18 cellular contexts compared by ENCODE assay signal in genomic region chr16:23975293-23975692, GRCh38.
DNase-seq lines count a peak whose midpoint lies in the region; ATAC-seq lines count a peak whose summit lies in the region.
"Had no signal": no experiment of that assay in that cellular context is flagged by ENCODE, and none has a peak within 500 bp of the region (broad histone marks: within the 10 kb centered on the region; RNA-seq: fewer than 3 reads in every experiment).

No MANE protein-coding gene starts in this region.

- H2AK5ac ChIP-seq in mesenchymal stem cell (ENCODE audit: low read length, severe bottlenecking): no peak overlapping the region

- no peaks in the 10 kb centered on the region for H3K79me1 ChIP-seq in mesenchymal stem cell (replicated peaks; ENCODE audit: low read length, poor library complexity, severe bottlenecking)

- H3K14ac ChIP-seq in mesenchymal stem cell (ENCODE audit: low read length in 2 of 2): no peak overlapping the region

- H3K4me3 Mint-ChIP-seq in activated naive CD8-positive, alpha-beta T cell: no peak overlapping the region
- H3K4me3 Mint-ChIP-seq in activated naive CD8-positive, alpha-beta T cell treated with anti-CD3 and anti-CD28 coated beads for 36 hours: no peak overlapping the region
- no peak overlapping the region for H3K4me3 Mint-ChIP-seq in stimulated activated naive CD8-positive, alpha-beta T cell treated with anti-CD3 and anti-CD28 coated beads, Interleukin-15, amount 100 ng/mL, for 72 hours

- H3K4me1 ChIP-seq in mesenchymal stem cell (ENCODE audit: control insufficient read depth, insufficient read depth, low read depth, low read length): no peaks in the 10 kb centered on the region

- no peaks in the 10 kb centered on the region for H3K9me3 Mint-ChIP-seq in activated naive CD8-positive, alpha-beta T cell (ENCODE audit: low read depth)
- no peaks in the 10 kb centered on the region for H3K9me3 Mint-ChIP-seq in activated naive CD8-positive, alpha-beta T cell treated with anti-CD3 and anti-CD28 coated beads for 36 hours
- H3K9me3 Mint-ChIP-seq in stimulated activated naive CD8-positive, alpha-beta T cell treated with anti-CD3 and anti-CD28 coated beads, Interleukin-15, amount 100 ng/mL, for 72 hours: no peaks in the 10 kb centered on the region

- H4K91ac ChIP-seq in mesenchymal stem cell (ENCODE audit: low read length): no peak overlapping the region

- H2BK5ac ChIP-seq in mesenchymal stem cell (ENCODE audit: low read depth, low read length, poor library complexity, severe bottlenecking): no peak overlapping the region

- H3K4me2 ChIP-seq in mesenchymal stem cell (ENCODE audit: low read length, poor library complexity, severe bottlenecking): no peak overlapping the region

- no peak overlapping the region for H2BK15ac ChIP-seq in mesenchymal stem cell (ENCODE audit: low read depth, poor library complexity, severe bottlenecking)

- H3K23ac ChIP-seq in mesenchymal stem cell (ENCODE audit: low read length in 2 of 2): no peak overlapping the region

- no peaks in the 10 kb centered on the region for H3K27me3 Mint-ChIP-seq in activated naive CD8-positive, alpha-beta T cell
- no peaks in the 10 kb centered on the region for H3K27me3 Mint-ChIP-seq in activated naive CD8-positive, alpha-beta T cell treated with anti-CD3 and anti-CD28 coated beads for 36 hours
- H3K27me3 Mint-ChIP-seq in stimulated activated naive CD8-positive, alpha-beta T cell treated with anti-CD3 and anti-CD28 coated beads, Interleukin-15, amount 100 ng/mL, for 72 hours: no peaks in the 10 kb centered on the region

- peak overlapping the region; percentile 54 for H3K27ac Mint-ChIP-seq in activated naive CD8-positive, alpha-beta T cell
- H3K27ac Mint-ChIP-seq in activated naive CD8-positive, alpha-beta T cell treated with anti-CD3 and anti-CD28 coated beads for 36 hours: no peak overlapping the region
- peak overlapping the region; percentile 21 to 42 for H3K27ac Mint-ChIP-seq in stimulated activated naive CD8-positive, alpha-beta T cell treated with anti-CD3 and anti-CD28 coated beads, Interleukin-15, amount 100 ng/mL, for 72 hours

- H3K4me1 Mint-ChIP-seq in activated naive CD8-positive, alpha-beta T cell (ENCODE audit: low read depth): peaks cover 59% of the 10 kb centered on the region
- H3K4me1 Mint-ChIP-seq in activated naive CD8-positive, alpha-beta T cell treated with anti-CD3 and anti-CD28 coated beads for 36 hours: peaks cover 64% of the 10 kb centered on the region
- H3K4me1 Mint-ChIP-seq in stimulated activated naive CD8-positive, alpha-beta T cell treated with anti-CD3 and anti-CD28 coated beads, Interleukin-15, amount 100 ng/mL, for 72 hours: peaks cover 75% of the 10 kb centered on the region

- no peaks in the 10 kb centered on the region for H3K27me3 ChIP-seq in mesenchymal stem cell (ENCODE audit: control insufficient read depth in 1 of 2, insufficient read depth in 1 of 2, low read length in 2 of 2)

- intact Hi-C loops in head of caudate nucleus (cut with DNase I): no loop called here

- no peak overlapping the region for H3K4me3 ChIP-seq in mesenchymal stem cell (ENCODE audit: insufficient read depth in 1 of 2, low read depth in 1 of 2, low read length in 2 of 2)

- no peak overlapping the region for H3K4ac ChIP-seq in mesenchymal stem cell (ENCODE audit: low read depth in 1 of 2, low read length in 2 of 2)

- ATAC-seq in stimulated activated naive CD8-positive, alpha-beta T cell treated with anti-CD3 and anti-CD28 coated beads, Interleukin-15, amount 100 ng/mL, for 72 hours: peak; percentile 84
- ATAC-seq in HG02884 (IDR thresholded peaks at IDR 0.05; ENCODE audit: unreplicated experiment): no peak

- no peak overlapping the region for H3K27ac ChIP-seq in mesenchymal stem cell (ENCODE audit: low read length, poor library complexity, severe bottlenecking)
- H3K27ac ChIP-seq: 22Rv1 had no signal

- DNase-seq in NK-92 treated with Interleukin-12 subunit alpha and Interleukin-12 subunit beta, amount 100 ng/mL, for 24 hours (lab: John Stamatoyannopoulos, UW): peak; percentile 11
- DNase-seq in NK-92 (lab: John Stamatoyannopoulos, UW; ENCODE audit: unreplicated experiment) (no peak), head of caudate nucleus (peak in 32 of 42 donors; percentile 17 to 77 (median 52)), mesenchymal stem cell (no peak)
- DNase-seq in activated naive CD8-positive, alpha-beta T cell treated with anti-CD3 and anti-CD28 coated beads for 36 hours: no peak
- DNase-seq in stimulated activated naive CD8-positive, alpha-beta T cell treated with anti-CD3 and anti-CD28 coated beads, Interleukin-15, amount 100 ng/mL, for 72 hours: peak in 1 of 2 donors; percentile 67
- DNase-seq: AML-193, COR-L47, DMS 273 treated with DMSO at 0.1 percent for 48 hours, DND-41, KG1, NCI-H1694 treated with DMSO at 0.1 percent for 48 hours, NCI-H510A, NCI-H748 treated with DMSO at 0.1 percent for 48 hours, RPMI8226 had no signal

- H2BK12ac ChIP-seq in mesenchymal stem cell (ENCODE audit: low read length in 2 of 2): no peak overlapping the region

- no peaks in the 10 kb centered on the region for H3K36me3 ChIP-seq in mesenchymal stem cell (ENCODE audit: control insufficient read depth in 1 of 2, insufficient read depth in 2 of 2, low read depth in 1 of 2, low read length in 2 of 2)

- no peak overlapping the region for H3K9ac ChIP-seq in mesenchymal stem cell (ENCODE audit: low read length)

- H3K36me3 Mint-ChIP-seq in activated naive CD8-positive, alpha-beta T cell: peaks cover 12% of the 10 kb centered on the region
- H3K36me3 Mint-ChIP-seq in activated naive CD8-positive, alpha-beta T cell treated with anti-CD3 and anti-CD28 coated beads for 36 hours: peaks cover 20% of the 10 kb centered on the region

- no peak overlapping the region for H2AFZ ChIP-seq in mesenchymal stem cell (ENCODE audit: low read depth, low read length)

- no peak overlapping the region for H3K18ac ChIP-seq in mesenchymal stem cell (ENCODE audit: low read depth in 1 of 2, low read length in 2 of 2)

- 79% methylated on average over 2 of the region's 5 CpGs for WGBS in mesenchymal stem cell

- H3K9me3 ChIP-seq in mesenchymal stem cell (ENCODE audit: control insufficient read depth, low read length): no peaks in the 10 kb centered on the region

- H2BK120ac ChIP-seq in mesenchymal stem cell (ENCODE audit: low read depth, low read length): no peak overlapping the region

- H4K8ac ChIP-seq in mesenchymal stem cell (ENCODE audit: low read length): no peak overlapping the region

Comparison
In these comparisons a context has a peak if more than half of its experiments do, and no peak if none do; other contexts are left out.
1. DNase-seq: peak in NK-92 treated with Interleukin-12 subunit alpha and Interleukin-12 subunit beta, amount 100 ng/mL, for 24 hours (single experiment) and head of caudate nucleus (32 of 42); none in NK-92 (single experiment), activated naive CD8-positive, alpha-beta T cell treated with anti-CD3 and anti-CD28 coated beads for 36 hours (single experiment) and mesenchymal stem cell (single experiment).